2 cellular contexts compared by ENCODE assay signal in genomic region chr17:6695051-6695450, GRCh38.
TF ChIP-seq lines count a peak whose summit lies in the region.

No MANE protein-coding gene starts in this region.

TF ChIP-seq in HEK293, 187 proteins besides CTCF, POLR2A, EP300 and RAD21:
- TF ChIP-seq ZNF19 (tag by site-specific recombination; IDR thresholded peaks at IDR 0.05; ENCODE audit: low read depth) = no peak
- TF ChIP-seq GLI4 (tag by site-specific recombination; IDR thresholded peaks at IDR 0.05) = no peak
- no peak for TF ChIP-seq ZBTB11 (tag by site-specific recombination; conservative IDR thresholded peaks at IDR 0.05; ENCODE audit: low read depth)
- no peak for TF ChIP-seq ZNF169 (tag by site-specific recombination; IDR thresholded peaks at IDR 0.05)
- TF ChIP-seq SCRT2 (tag by site-specific recombination; IDR thresholded peaks at IDR 0.05) = 0 out of 2 replicates have a peak, but pooled peaks have one; percentile 11
- TF ChIP-seq ZNF350 (tag by site-specific recombination; IDR thresholded peaks at IDR 0.05) = no peak
TF ChIP-seq in HEK293: peak in this region for 1.

TF ChIP-seq in HepG2, 621 proteins besides CTCF, POLR2A, EP300 and RAD21:
- TF ChIP-seq NCOA2 (CRISPR knock-in tag; IDR thresholded peaks at IDR 0.05) = no peak
- TF ChIP-seq SMARCE1 (IDR thresholded peaks at IDR 0.05; ENCODE audit: borderline replicate concordance) = no peak
- TF ChIP-seq PAF1 (CRISPR knock-in tag; IDR thresholded peaks at IDR 0.05) = 0 out of 2 replicates have a peak, but pooled peaks have one; percentile 31
- TF ChIP-seq ZMYM3 (CRISPR knock-in tag; IDR thresholded peaks at IDR 0.05) = no peak
- TF ChIP-seq ZNF446 (CRISPR knock-in tag; IDR thresholded peaks at IDR 0.05) = no peak
- TF ChIP-seq NFE2L1 (CRISPR knock-in tag; IDR thresholded peaks at IDR 0.05; ENCODE audit: borderline replicate concordance) = no peak
- no peak for TF ChIP-seq ZGPAT (CRISPR knock-in tag; IDR thresholded peaks at IDR 0.05)
- no peak for TF ChIP-seq HNF4A (CRISPR knock-in tag; IDR thresholded peaks at IDR 0.05)
TF ChIP-seq in HepG2: peak in this region for 1.
